In the genomic region with DNA sequence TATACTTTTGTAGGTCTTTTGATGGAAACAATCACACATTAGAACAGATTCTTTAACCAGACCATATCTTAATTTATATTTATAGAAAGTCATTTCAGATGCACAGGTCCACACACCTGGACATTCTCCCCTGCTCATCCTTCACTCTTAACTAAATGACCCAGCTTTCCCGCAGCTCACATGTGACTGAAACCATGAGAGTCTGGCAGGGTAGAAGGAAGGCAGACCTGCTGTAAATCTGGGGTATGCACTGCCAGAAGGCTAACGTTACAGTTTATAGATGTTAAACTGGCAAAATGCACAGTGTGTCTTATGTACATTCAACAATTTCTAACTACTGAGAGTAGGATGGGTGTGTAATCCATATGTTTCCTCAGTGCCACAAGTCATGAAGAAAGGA, we compare ENCODE assay signal across 28 cellular contexts.
"Had no signal": no experiment of that assay in that cellular context is flagged by ENCODE, and none has a peak within 500 bp of the region (broad histone marks: within the 10 kb centered on the region; RNA-seq: fewer than 3 reads in every experiment).

No MANE protein-coding gene starts in this region.

- H3K4me2 ChIP-seq: KMS-11, PC-9, SK-N-SH had no signal

- H3K4me3 ChIP-seq: PC-9, SJSA1 had no signal

- H3K36me3 ChIP-seq: SJSA1 had no signal

- H3K27me3 ChIP-seq: SJSA1 had no signal

- H2AFZ ChIP-seq: PC-9 had no signal

- H3K9me3 ChIP-seq: SJSA1, SK-N-SH had no signal

- DNase-seq: Karpas-422, NCI-H1048, NCI-H1092 treated with DMSO at 0.1 percent for 48 hours, NCI-H1105 treated with DMSO at 0.1 percent for 48 hours, NCI-H1417, NCI-H1436, NCI-H146, NCI-H1694, NCI-H187, NCI-H1930, NCI-H2029 treated with DMSO at 0.1 percent for 48 hours, NCI-H2171 treated with DMSO at 0.1 percent for 48 hours, NCI-H2227 treated with DMSO at 0.1 percent for 48 hours, NCI-H345, NCI-H446, NCI-H510A treated with DMSO at 0.1 percent for 48 hours, NCI-H524 treated with DMSO at 0.1 percent for 48 hours, NCI-H69, NCI-H748 treated with DMSO at 0.1 percent for 48 hours, NCI-H82, PC-9, Right ventricle myocardium superior, SHP77 treated with DMSO at 0.1 percent for 48 hours, SK-N-SH, SW 1271, T-helper 1 cell had no signal

- H3K27ac ChIP-seq: KMS-11, PC-9, SJSA1 had no signal

- H3K4me1 ChIP-seq: SJSA1 had no signal

- H3K9me2 ChIP-seq: SK-N-SH had no signal

- H3K9ac ChIP-seq: KMS-11, SK-N-SH had no signal
